Comparison of ENCODE assay signal across 31 cellular contexts in the genomic region with DNA sequence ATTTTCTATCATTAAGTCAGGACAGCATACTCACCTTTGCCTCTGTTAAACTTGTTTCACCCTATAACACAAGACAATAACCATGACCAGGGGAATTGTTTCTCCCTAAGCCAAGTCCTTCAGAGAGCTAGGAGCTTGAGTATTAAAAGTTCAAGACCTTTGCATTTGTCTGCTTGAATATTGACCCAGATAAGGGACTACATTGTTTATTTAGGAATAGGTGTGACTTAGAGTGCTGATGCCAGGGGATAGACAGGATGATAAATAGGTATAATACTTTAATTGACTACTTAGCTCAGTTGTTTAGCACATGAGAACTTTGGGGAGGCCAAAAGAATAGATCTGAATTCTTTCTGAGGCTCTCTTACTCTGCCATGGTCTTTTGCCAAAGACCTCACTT.
"Had no signal": no experiment of that assay in that cellular context is flagged by ENCODE, and none has a peak within 500 bp of the region (broad histone marks: within the 10 kb centered on the region; RNA-seq: fewer than 3 reads in every experiment).

No MANE protein-coding gene starts in this region.

- FAIRE-seq: bronchial epithelial cell had no signal

- ATAC-seq: activated CD4-positive, alpha-beta T cell treated with anti-CD3 and anti-CD28 coated beads for 36 hours; activated CD4-positive, CD25-positive, alpha-beta regulatory T cell treated with anti-CD3 and anti-CD28 coated beads, Interleukin-2, amount 50 U/mL, for 24 hours; activated CD8-positive, alpha-beta memory T cell treated with anti-CD3 and anti-CD28 coated beads, Interleukin-2, amount 10 ng/mL, durations not matched to agents 7 days and 5 days; activated CD8-positive, alpha-beta T cell treated with anti-CD3 and anti-CD28 coated beads, Interleukin-2, amount 10 ng/mL, durations not matched to agents 7 days and 5 days; activated naive CD4-positive, alpha-beta T cell treated with anti-CD3 and anti-CD28 coated beads, Interleukin-2, amount 50 U/mL, for 72 hours; activated T-cell treated with anti-CD3 and anti-CD28 coated beads, Interleukin-2, amount 50 U/mL, for 72 hours; effector memory CD8-positive, alpha-beta T cell; foreskin keratinocyte; gastrocnemius medialis; heart left ventricle; T-helper 17 cell had no signal

- H3K27ac ChIP-seq: ascending aorta, brain microvascular endothelial cell, coronary artery, esophagus muscularis mucosa, foreskin keratinocyte, gastrocnemius medialis, heart left ventricle, WERI-Rb-1 had no signal

- H3K4me3 ChIP-seq: ascending aorta, coronary artery, esophagus muscularis mucosa, gastrocnemius medialis, heart left ventricle had no signal

- H3K36me3 ChIP-seq: ascending aorta, brain microvascular endothelial cell, esophagus muscularis mucosa, gastrocnemius medialis, heart left ventricle, WERI-Rb-1 had no signal

- H3K27me3 ChIP-seq: ascending aorta, brain microvascular endothelial cell, esophagus muscularis mucosa, foreskin keratinocyte, gastrocnemius medialis, heart left ventricle had no signal

- H3K9me3 ChIP-seq: ascending aorta, esophagus muscularis mucosa, gastrocnemius medialis, heart left ventricle had no signal

- DNase-seq: activated B cell treated with CpG ODN at 0.5 μM for 24 hours; activated CD4-positive, alpha-beta memory T cell treated with anti-CD3 and anti-CD28 coated beads for 36 hours; activated CD4-positive, alpha-beta T cell treated with anti-CD3 and anti-CD28 coated beads for 36 hours; activated CD4-positive, alpha-beta T cell treated with anti-CD3 and anti-CD28 coated beads, Interleukin-2, amount 10 ng/mL, durations not matched to agents 24 days and 14 days; activated CD8-positive, alpha-beta memory T cell treated with anti-CD3 and anti-CD28 coated beads, Interleukin-2, amount 10 ng/mL, durations not matched to agents 7 days and 5 days; activated CD8-positive, alpha-beta memory T cell treated with anti-CD3 and anti-CD28 coated beads, Interleukin-2, amount 50 U/mL, for 4 hours; activated CD8-positive, alpha-beta T cell treated with anti-CD3 and anti-CD28 coated beads, Interleukin-2, amount 10 ng/mL, durations not matched to agents 7 days and 5 days; activated gamma-delta T cell; activated naive CD4-positive, alpha-beta T cell; activated naive CD4-positive, alpha-beta T cell treated with anti-CD3 and anti-CD28 coated beads, Interleukin-2, amount 10 ng/mL, durations not matched to agents 7 days and 5 days; activated naive CD8-positive, alpha-beta T cell treated with anti-CD3 and anti-CD28 coated beads, Interleukin-2, amount 10 ng/mL, durations not matched to agents 7 days and 5 days; activated T-cell treated with anti-CD3 and anti-CD28 coated beads, Interleukin-2, amount 50 U/mL, for 1 hour; activated T-cell treated with anti-CD3 and anti-CD28 coated beads, Interleukin-2, amount 50 U/mL, for 72 hours; brain microvascular endothelial cell; effector CD4-positive, alpha-beta T cell; effector memory CD8-positive, alpha-beta T cell; erythroblast; foreskin keratinocyte; gastrocnemius medialis; glutamatergic neuron; heart left ventricle; T-helper 1 cell; T-helper 17 cell; T1000; WERI-Rb-1 had no signal
